27 cellular contexts compared by ENCODE assay signal in genomic region chr13:35393886-35394285, GRCh38.
"Had no signal": no experiment of that assay in that cellular context is flagged by ENCODE, and none has a peak within 500 bp of the region (broad histone marks: within the 10 kb centered on the region; RNA-seq: fewer than 3 reads in every experiment).

No MANE protein-coding gene starts in this region.

- H3K4me3 ChIP-seq: dorsolateral prefrontal cortex, esophagus squamous epithelium, heart right ventricle, lower lobe of right lung, prostate gland, sigmoid colon, testis, tibial artery had no signal

- DNase-seq: cortex of kidney; dorsolateral prefrontal cortex; effector CD8-positive, alpha-beta T cell; endodermal cell; erythroblast; esophagus squamous epithelium; foreskin melanocyte; glutamatergic neuron; heart right ventricle; hippocampal formation; left cardiac atrium; left ventricle myocardium superior; lower lobe of right lung; naive thymus-derived CD8-positive, alpha-beta T cell; nephron progenitor cell; nucleus accumbens; right cardiac atrium; sigmoid colon; stimulated activated CD4-positive, alpha-beta T cell treated with anti-CD3 and anti-CD28 coated beads, Interleukin-2, amount 100 ng/mL, for 24 hours; stimulated activated CD4-positive, alpha-beta T cell treated with anti-CD3 and anti-CD28 coated beads, Interleukin-4, amount 100 ng/mL, for 24 hours; stimulated activated naive CD8-positive, alpha-beta T cell treated with anti-CD3 and anti-CD28 coated beads, Interleukin-15, Interleukin-2, amounts not matched to agents 100 U/mL and 50 U/mL, for 24 hours; substantia nigra; testis; tibial artery had no signal

- H3K27ac Mint-ChIP-seq: endodermal cell; naive thymus-derived CD8-positive, alpha-beta T cell; nephron progenitor cell; stimulated activated memory B cell treated with anti-CD40 and anti-IgM and Interleukin-4, amounts not matched to agents 10 μg/mL and 1 μg/mL and 100 μg/mL, for 72 hours; type B pancreatic cell had no signal

- H3K9me3 ChIP-seq: esophagus squamous epithelium, prostate gland, testis had no signal

- H3K4me1 Mint-ChIP-seq: naive thymus-derived CD8-positive, alpha-beta T cell; stimulated activated memory B cell treated with anti-CD40 and anti-IgM and Interleukin-4, amounts not matched to agents 10 μg/mL and 1 μg/mL and 100 μg/mL, for 72 hours had no signal

- H3K36me3 Mint-ChIP-seq: type B pancreatic cell had no signal

- H3K27ac ChIP-seq: dorsolateral prefrontal cortex, esophagus squamous epithelium, heart right ventricle, lower lobe of right lung, prostate gland, sigmoid colon, testis, tibial artery had no signal

- ATAC-seq: heart right ventricle; left cardiac atrium; left ventricle myocardium superior; lower lobe of right lung; naive thymus-derived CD8-positive, alpha-beta T cell; right cardiac atrium; stimulated activated memory B cell treated with anti-CD40 and anti-IgM and Interleukin-4, amounts not matched to agents 10 μg/mL and 1 μg/mL and 100 μg/mL, for 72 hours; stimulated activated naive CD8-positive, alpha-beta T cell treated with anti-CD3 and anti-CD28 coated beads, Interleukin-15, Interleukin-2, amounts not matched to agents 100 U/mL and 50 U/mL, for 24 hours had no signal

- H3K27me3 Mint-ChIP-seq: naive thymus-derived CD8-positive, alpha-beta T cell; stimulated activated memory B cell treated with anti-CD40 and anti-IgM and Interleukin-4, amounts not matched to agents 10 μg/mL and 1 μg/mL and 100 μg/mL, for 72 hours; type B pancreatic cell had no signal

- H3K27me3 ChIP-seq: dorsolateral prefrontal cortex, esophagus squamous epithelium, heart right ventricle, sigmoid colon, testis, tibial artery had no signal

- H3K36me3 ChIP-seq: esophagus squamous epithelium, heart right ventricle, lower lobe of right lung, prostate gland, sigmoid colon, tibial artery had no signal

- H3K4me1 ChIP-seq: esophagus squamous epithelium, lower lobe of right lung, prostate gland, testis had no signal

- H3K4me3 Mint-ChIP-seq: endodermal cell; naive thymus-derived CD8-positive, alpha-beta T cell; nephron progenitor cell; stimulated activated memory B cell treated with anti-CD40 and anti-IgM and Interleukin-4, amounts not matched to agents 10 μg/mL and 1 μg/mL and 100 μg/mL, for 72 hours; type B pancreatic cell had no signal
